In the genomic region with DNA sequence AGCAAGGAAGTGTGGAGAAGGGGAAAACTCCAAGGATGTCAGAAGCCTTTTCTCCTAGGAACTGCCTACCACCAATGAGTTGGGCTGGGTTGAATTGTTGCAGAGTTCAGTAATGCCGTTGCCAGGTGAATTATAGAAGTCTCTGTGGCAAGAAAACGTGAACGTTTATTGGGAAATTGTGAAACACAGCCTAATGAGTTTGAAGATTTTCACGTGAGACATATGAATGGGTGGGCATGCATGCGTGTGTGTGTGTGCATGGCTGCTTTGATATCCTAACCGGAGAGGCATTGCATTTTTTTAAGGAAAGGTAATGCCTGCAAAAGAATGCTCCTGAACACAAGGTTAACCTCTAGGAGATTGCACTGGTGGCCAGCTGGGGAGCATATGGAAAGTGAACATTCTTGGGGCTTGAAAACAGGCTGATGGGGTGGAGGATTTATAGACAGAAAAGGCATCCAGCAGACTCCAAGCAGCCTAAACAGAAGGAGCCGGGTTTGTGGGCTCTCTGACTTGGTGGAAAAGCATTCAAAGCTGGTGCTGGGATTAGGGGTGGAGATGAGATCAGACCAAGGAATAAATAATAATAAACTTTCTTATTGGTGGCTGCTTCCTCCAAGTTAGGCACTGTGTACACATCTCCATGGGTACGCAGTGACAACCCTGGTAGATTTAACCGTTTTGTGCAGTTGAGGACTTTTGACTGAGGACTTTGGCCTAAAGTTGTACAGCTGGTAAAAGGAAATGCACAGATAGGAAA, we compare ENCODE assay signal across 24 cellular contexts.
A peak's percentile ranks its signal among the peaks of the same experiment; 100 is the strongest.
DNase-seq lines count a peak whose midpoint lies in the region; ATAC-seq, FAIRE-seq and TF ChIP-seq lines count a peak whose summit lies in the region.
"Had no signal": no experiment of that assay in that cellular context is flagged by ENCODE, and none has a peak within 500 bp of the region (broad histone marks: within the 10 kb centered on the region; RNA-seq: fewer than 3 reads in every experiment).

No MANE protein-coding gene starts in this region.

- POLR2A ChIA-PET in CD4-positive, alpha-beta T cell (lab: Charles Lee): no interaction called here

- peaks cover under 1% of the 10 kb centered on the region; the same call in 1 of the 2 replicates for H3K36me3 ChIP-seq in WERI-Rb-1
- H3K36me3 ChIP-seq: ascending aorta had no signal

- no peak for ATAC-seq in CD4-positive, alpha-beta T cell (ENCODE audit: poor library complexity)
- ATAC-seq in GM18867 (IDR thresholded peaks at IDR 0.05; ENCODE audit: unreplicated experiment): no peak

- intact Hi-C loops in CD4-positive, alpha-beta T cell (cut with DNase I, micrococcal nuclease): no loop called here

- no peak overlapping the region for H3K27ac Mint-ChIP-seq in CD4-positive, alpha-beta T cell
- H3K27ac Mint-ChIP-seq: IgD-negative memory B cell had no signal

- H3K4me3 Mint-ChIP-seq in CD4-positive, alpha-beta T cell: no peak overlapping the region
- H3K4me3 Mint-ChIP-seq: IgD-negative memory B cell had no signal

- H3K4me3 ChIP-seq in WERI-Rb-1 (ENCODE audit: low read depth, low read length): no peak overlapping the region
- H3K4me3 ChIP-seq: ascending aorta had no signal

- no peaks in the 10 kb centered on the region for H3K9me3 ChIP-seq in CD4-positive, alpha-beta T cell (ENCODE audit: control insufficient read depth, low read length)
- no peaks in the 10 kb centered on the region for H3K9me3 ChIP-seq in WERI-Rb-1 (ENCODE audit: severe bottlenecking)
- H3K9me3 ChIP-seq: ascending aorta had no signal

- no peaks in the 10 kb centered on the region for H3K36me3 Mint-ChIP-seq in CD4-positive, alpha-beta T cell (ENCODE audit: low read depth)

- H3K9me3 Mint-ChIP-seq in CD4-positive, alpha-beta T cell: no peaks in the 10 kb centered on the region
- H3K9me3 Mint-ChIP-seq: IgD-negative memory B cell had no signal

- no peak for TF ChIP-seq CTCF in CD4-positive, alpha-beta T cell (IDR thresholded peaks at IDR 0.05)
- no peak for TF ChIP-seq CTCF in WERI-Rb-1 (IDR thresholded peaks at IDR 0.05; ENCODE audit: low read depth, low read length)

- peak; percentile 48 for FAIRE-seq in urothelium cell line (lab: Jason Lieb, UNC)
- FAIRE-seq: GM18507, H1 had no signal

- H3K27ac ChIP-seq in CD4-positive, alpha-beta T cell (ENCODE audit: low read depth, low read length): no peak overlapping the region
- no peak overlapping the region for H3K27ac ChIP-seq in WERI-Rb-1
- H3K27ac ChIP-seq: ascending aorta, C4-2B, parathyroid adenoma had no signal

- CTCF ChIA-PET in CD4-positive, alpha-beta T cell (lab: Charles Lee): no interaction called here

- H3K27me3 Mint-ChIP-seq in CD4-positive, alpha-beta T cell: peaks cover 10% of the 10 kb centered on the region

- DNase-seq in GM04503 (ENCODE audit: low read depth) (peak; percentile 95), amniotic stem cell (lab: John Stamatoyannopoulos, UW) (peak; percentile 49), kidney tubule cell (ENCODE audit: low spot score) (peak; percentile 1), urothelium cell line (ENCODE audit: low spot score) (no peak), WERI-Rb-1 (no peak)
- DNase-seq in CD4-positive, alpha-beta T cell: no peak
- DNase-seq: activated CD4-positive, alpha-beta T cell treated with anti-CD3 and anti-CD28 coated beads, Interleukin-2, amount 50 U/mL, for 4 hours; activated naive CD4-positive, alpha-beta T cell; activated T-cell treated with anti-CD3 and anti-CD28 coated beads for 4 hours; cortex of kidney; DMS 273 treated with DMSO at 0.1 percent for 48 hours; NCI-H2029 treated with DMSO at 0.1 percent for 48 hours; NCI-H510A treated with DMSO at 0.1 percent for 48 hours; SHP77; stimulated activated CD8-positive, alpha-beta memory T cell treated with anti-CD3 and anti-CD28 coated beads, Interleukin-4, amount 100 ng/mL, for 48 hours; substantia nigra; T-helper 1 cell had no signal

- H3K4me1 Mint-ChIP-seq in CD4-positive, alpha-beta T cell (ENCODE audit: low read depth): no peaks in the 10 kb centered on the region
- H3K4me1 Mint-ChIP-seq: IgD-negative memory B cell had no signal

- H3K27me3 ChIP-seq in CD4-positive, alpha-beta T cell (ENCODE audit: control insufficient read depth, insufficient read depth, low read length): no peaks in the 10 kb centered on the region
- H3K27me3 ChIP-seq in WERI-Rb-1 (ENCODE audit: insufficient read depth, low read depth, severe bottlenecking): no peaks in the 10 kb centered on the region
- H3K27me3 ChIP-seq: ascending aorta had no signal

Comparison
In these comparisons a context has a peak if more than half of its experiments do, and no peak if none do; other contexts are left out.
1. DNase-seq: peak in GM04503 (single experiment), amniotic stem cell (single experiment) and kidney tubule cell (single experiment); none in urothelium cell line (single experiment), CD4-positive, alpha-beta T cell (0 of 10) and WERI-Rb-1 (single experiment).